In the genomic region with DNA sequence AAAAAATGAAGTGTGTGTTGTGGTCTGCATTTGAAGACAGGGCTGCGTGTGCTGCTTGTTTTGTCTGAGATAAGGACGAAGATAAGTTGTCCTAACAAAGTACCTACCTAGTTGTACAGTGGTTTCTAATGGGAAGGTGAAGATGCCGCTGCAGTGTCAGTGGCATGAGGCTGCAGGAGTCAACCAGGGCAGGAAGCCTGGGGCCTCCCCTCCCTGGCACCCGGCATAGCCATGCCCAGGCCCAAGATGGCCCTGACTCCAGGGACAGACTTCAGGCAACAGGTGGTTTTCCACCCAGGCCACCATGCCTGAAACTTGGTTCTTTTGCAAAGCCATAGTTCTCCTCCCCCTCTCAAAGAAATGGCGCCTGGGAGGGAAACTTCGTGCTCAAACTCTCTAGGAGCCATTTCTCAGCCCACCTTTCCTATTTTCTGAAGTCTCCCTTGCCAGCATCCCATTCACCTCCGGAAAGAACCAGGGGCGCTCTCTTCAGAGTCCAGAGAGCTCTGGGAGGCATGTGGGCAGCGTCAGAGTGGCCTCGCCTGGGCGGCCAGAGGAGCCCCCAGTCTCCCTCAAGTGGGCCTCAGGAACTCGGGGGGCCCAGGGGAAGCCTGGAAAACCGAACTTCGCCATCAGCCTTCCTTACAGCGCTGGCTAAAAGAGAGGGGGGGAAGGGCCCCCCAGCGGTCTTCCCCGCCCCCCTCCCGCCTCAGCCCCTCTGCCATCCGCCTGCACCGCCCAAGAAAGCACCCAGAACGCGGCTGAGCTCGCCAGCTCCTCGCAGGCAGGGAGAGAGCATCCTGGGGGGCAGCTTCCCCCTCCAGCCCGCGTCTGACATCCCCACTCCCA, we compare ENCODE assay signal across 8 cellular contexts. TPM values are rescaled to one million over a fixed set of nuclear protein-coding genes. Genes with fewer than 3 reads are reported as not detected.
DNase-seq lines count a peak whose midpoint lies in the region; ATAC-seq and TF ChIP-seq lines count a peak whose summit lies in the region.

No MANE protein-coding gene starts in this region.

- H3K9me3 ChIP-seq in vagina, result no peaks in the 10 kb centered on the region

- H3K27me3 ChIP-seq in GM23338 (ENCODE audit: insufficient read depth) (no peaks in the 10 kb centered on the region), vagina (no peaks in the 10 kb centered on the region)

- H3K79me2 ChIP-seq in GM23338 (replicated peaks; ENCODE audit: insufficient read depth), result peaks cover 24% of the 10 kb centered on the region

- peak overlapping the region; percentile 96 for H3K4me2 ChIP-seq in GM23338

- no peaks in the 10 kb centered on the region for H3F3A ChIP-seq in GM23338 (replicated peaks; ENCODE audit: low read depth)

- no peak for TF ChIP-seq CTCF in GM23338 (conservative IDR thresholded peaks at IDR 0.05; ENCODE audit: low read depth in 2 of 2)
- TF ChIP-seq CTCF in WI38 (IDR thresholded peaks at IDR 0.05; ENCODE audit: low read depth, low read length), result no peak
- no peak for TF ChIP-seq CTCF in nephron progenitor cell (IDR thresholded peaks at IDR 0.05)
- no peak for TF ChIP-seq CTCF in vagina (IDR thresholded peaks at IDR 0.05)

- DNase-seq in GM23338 (ENCODE audit: low spot score) (peak; percentile 47), ecto neural progenitor cell (ENCODE audit: low spot score) (peak; percentile 51), nephron progenitor cell (peak; percentile 24), vagina (ENCODE audit: extremely low spot score in 2 of 2) (no peak), hepatic stellate cell (ENCODE audit: low spot score) (no peak), COLO668 (lab: John Stamatoyannopoulos, UW; ENCODE audit: unreplicated experiment) (no peak)

- ATAC-seq in GM23338 (no peak), HG03571 (IDR thresholded peaks at IDR 0.05; ENCODE audit: unreplicated experiment) (no peak)

- H3K9me3 Mint-ChIP-seq in GM23338, result peaks cover 3% of the 10 kb centered on the region; the same call in 2 of the 3 replicates
- H3K9me3 Mint-ChIP-seq in nephron progenitor cell, result peaks cover 19% of the 10 kb centered on the region

- H3K4me3 Mint-ChIP-seq in GM23338 (peak overlapping the region; percentile 86), nephron progenitor cell (peak overlapping the region; percentile 83)

- H3K4me1 ChIP-seq in GM23338 (ENCODE audit: insufficient read depth), result peaks cover 14% of the 10 kb centered on the region
- peaks cover 49% of the 10 kb centered on the region for H3K4me1 ChIP-seq in vagina

- H2AFZ ChIP-seq in GM23338, result peak overlapping the region; percentile 94

- no peaks in the 10 kb centered on the region for H3K36me3 Mint-ChIP-seq in GM23338 (ENCODE audit: low read depth)
- peaks cover 23% of the 10 kb centered on the region for H3K36me3 Mint-ChIP-seq in nephron progenitor cell (ENCODE audit: low read depth)

- H3K36me3 ChIP-seq in GM23338 (ENCODE audit: insufficient read depth) (no peaks in the 10 kb centered on the region), vagina (no peaks in the 10 kb centered on the region)

- peak overlapping the region; percentile 85 for H3K4me3 ChIP-seq in GM23338
- peak overlapping the region; percentile 81 for H3K4me3 ChIP-seq in WI38 (ENCODE audit: low read depth, low read length)
- H3K4me3 ChIP-seq in vagina, result peak overlapping the region; percentile 97 to 99

- intact Hi-C loops in vagina (cut with DNase I), result loop anchor here (10.0 kb wide), 2 partner anchors 100 to 400 kb away; no protein-coding TSS in a partner anchor

- no peak for TF ChIP-seq POLR2A in vagina (IDR thresholded peaks at IDR 0.05)

- peaks cover 39% of the 10 kb centered on the region for H3K4me1 Mint-ChIP-seq in GM23338
- peaks cover 51% of the 10 kb centered on the region for H3K4me1 Mint-ChIP-seq in nephron progenitor cell

- H3K9me2 ChIP-seq in GM23338 (ENCODE audit: insufficient read depth), result no peaks in the 10 kb centered on the region

- H3K27me3 Mint-ChIP-seq in GM23338 (ENCODE audit: insufficient read depth, low read depth, poor library complexity), result peaks cover 25% of the 10 kb centered on the region
- peaks cover 6% of the 10 kb centered on the region for H3K27me3 Mint-ChIP-seq in nephron progenitor cell (ENCODE audit: low read depth, poor library complexity)

- peak overlapping the region; percentile 28 for H3K27ac Mint-ChIP-seq in GM23338
- H3K27ac Mint-ChIP-seq in nephron progenitor cell, result peak overlapping the region; percentile 73

- H3K27ac ChIP-seq in GM23338 (ENCODE audit: low read depth), result peak overlapping the region; percentile 85
- peak overlapping the region; percentile 100 for H3K27ac ChIP-seq in vagina

- H4K20me1 ChIP-seq in GM23338 (replicated peaks; ENCODE audit: insufficient read depth), result no peaks in the 10 kb centered on the region

TF ChIP-seq in GM23338, 12 proteins besides CTCF, POLR2A, EP300 and RAD21:
- TF ChIP-seq EZH2 (IDR thresholded peaks at IDR 0.05; ENCODE audit: low read depth, unreplicated experiment) (no peak), NANOG (IDR thresholded peaks at IDR 0.05; ENCODE audit: borderline replicate concordance) (no peak), ZNF331 (CRISPR knock-in tag; IDR thresholded peaks at IDR 0.05; ENCODE audit: low read depth) (no peak), ZNF114 (CRISPR knock-in tag; IDR thresholded peaks at IDR 0.05) (no peak)

RNA-seq across cellular contexts. Expression of a gene that starts 2.0 kb away (rescaled TPM):
- 27.0 and 31.4 TPM in 2 replicates for total RNA-seq in GM23338 (2014; rRNA removed; shearing (Covaris generic))
- 15.4 and 21.3 TPM in 2 replicates for polyA plus RNA-seq in GM23338 (2016; fragmentation: Nextera tagmentation; extraction: Ambion mirVana)
- 59.2 TPM for total RNA-seq in vagina

Comparison
In these comparisons a context has a peak if more than half of its experiments do, and no peak if none do; other contexts are left out.
1. DNase-seq: peak in GM23338 (single experiment), ecto neural progenitor cell (single experiment) and nephron progenitor cell (single experiment); none in vagina (0 of 2), hepatic stellate cell (single experiment) and COLO668 (single experiment).
2. Peak in every context shown above with its lines, with median percentiles within 50 percentile points of each other: H3K4me3 ChIP-seq.